23 cellular contexts compared by ENCODE assay signal in the genomic region with DNA sequence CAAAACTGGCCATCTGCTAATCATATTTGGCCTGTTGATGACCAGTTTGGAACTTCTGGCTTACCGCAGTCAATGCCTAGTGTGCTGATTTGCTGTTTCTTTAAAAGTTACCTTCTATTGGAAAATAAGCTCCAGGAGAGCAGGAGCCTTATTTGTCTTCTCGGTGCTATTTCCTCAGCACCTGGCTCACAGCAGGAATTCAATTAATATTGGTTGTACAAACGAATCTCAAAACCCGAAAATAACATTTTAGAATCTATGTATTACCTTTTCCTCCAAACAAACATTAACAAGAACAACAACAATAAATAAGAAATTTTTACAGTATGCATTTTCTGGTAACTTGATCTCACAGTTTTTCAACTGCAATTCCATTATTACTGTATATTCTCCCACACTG.
"Had no signal": no experiment of that assay in that cellular context is flagged by ENCODE, and none has a peak within 500 bp of the region (broad histone marks: within the 10 kb centered on the region; RNA-seq: fewer than 3 reads in every experiment).

No MANE protein-coding gene starts in this region.

- H3K4me3 ChIP-seq: left lung, lower lobe of right lung, pancreas, prostate gland, skin epidermis, suprapubic skin, tibial nerve, uterus had no signal

- ATAC-seq: left colon; left lung; lower lobe of right lung; naive thymus-derived CD8-positive, alpha-beta T cell; pancreas; right cardiac atrium; sciatic nerve; stimulated activated effector memory CD8-positive, alpha-beta T cell treated with anti-CD3 and anti-CD28 coated beads, Interleukin-12 subunit alpha, Interleukin-12 subunit beta, amount 100 ng/mL, for 72 hours had no signal

- H3K27me3 ChIP-seq: left lung, pancreas, suprapubic skin, tibial nerve, uterus had no signal

- H3K9me3 ChIP-seq: lower lobe of right lung, pancreas, prostate gland, tibial nerve, uterus had no signal

- H3K4me1 ChIP-seq: left lung, lower lobe of right lung, pancreas, prostate gland, suprapubic skin, tibial nerve, uterus had no signal

- H3K27ac ChIP-seq: left lung, lower lobe of right lung, pancreas, prostate gland, skin epidermis, suprapubic skin, tibial nerve, uterus had no signal

- DNase-seq: hypothalamus; immature natural killer cell; kidney; left colon; left lung; lower lobe of right lung; mammary epithelial cell; mesenchymal stem cell; naive thymus-derived CD8-positive, alpha-beta T cell; nucleus accumbens; pancreas; posterior cingulate gyrus; retina; right cardiac atrium; stimulated activated CD4-positive, alpha-beta T cell treated with anti-CD3 and anti-CD28 coated beads, Interleukin-4, amount 100 ng/mL, for 24 hours; stimulated activated naive CD4-positive, alpha-beta T cell; uterus had no signal

- H3K36me3 ChIP-seq: left lung, lower lobe of right lung, pancreas, prostate gland, suprapubic skin, tibial nerve, uterus had no signal
